ENCODE assay signal across 8 cellular contexts in the genomic region with DNA sequence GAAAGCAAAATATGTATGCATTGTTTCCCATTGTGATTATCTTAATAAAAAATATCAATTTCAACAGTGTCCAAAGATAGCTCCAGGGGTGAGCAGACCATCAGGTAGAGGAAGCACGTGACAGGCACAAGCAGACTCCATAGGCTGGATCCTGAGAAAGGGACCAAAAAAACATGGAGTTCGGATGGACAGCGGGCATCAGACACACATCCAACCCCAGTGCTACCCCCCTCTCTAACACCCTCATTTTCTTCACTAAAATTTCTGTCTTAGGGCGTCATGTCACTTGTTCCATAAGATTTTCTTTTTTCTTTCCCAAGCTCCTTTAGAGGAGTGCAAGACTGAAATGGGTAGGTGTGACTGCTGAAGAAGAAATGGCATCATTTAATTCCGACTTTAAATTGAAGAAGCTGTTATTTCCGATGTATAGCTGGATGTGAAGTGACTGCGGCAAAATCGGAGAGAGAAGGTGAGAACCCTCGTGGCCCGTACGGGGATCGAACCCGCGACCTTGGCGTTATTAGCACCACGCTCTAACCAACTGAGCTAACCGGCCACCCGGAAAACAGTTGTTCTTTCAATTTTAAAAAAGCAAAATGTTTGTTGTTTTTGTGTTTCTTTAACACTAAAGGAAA. TPM values are rescaled to one million over a fixed set of nuclear protein-coding genes. Genes with fewer than 3 reads are reported as not detected.
DNase-seq lines count a peak whose midpoint lies in the region; ATAC-seq and TF ChIP-seq lines count a peak whose summit lies in the region.

No MANE protein-coding gene starts in this region.

- H3K9me3 Mint-ChIP-seq in progenitor cell of endocrine pancreas (ENCODE audit: low read depth) = peaks cover 3% of the 10 kb centered on the region

- peak overlapping the region; percentile 82 for H3K27ac Mint-ChIP-seq in progenitor cell of endocrine pancreas

- H3K36me3 Mint-ChIP-seq in progenitor cell of endocrine pancreas (ENCODE audit: insufficient read depth) = no peaks in the 10 kb centered on the region

- H3K27me3 ChIP-seq in Panc1 (ENCODE audit: control insufficient read depth, insufficient read depth, low read length) (no peaks in the 10 kb centered on the region; the same call in 1 of the 2 replicates), brain microvascular endothelial cell (replicated peaks) (no peaks in the 10 kb centered on the region)

- in situ Hi-C loops in Panc1 (cut with HindIII; ENCODE audit: low pct_unique_long_range_greater_than_20kb, low sequenced_read_pairs) (no loop called here), brain microvascular endothelial cell (cut with HindIII; ENCODE audit: low pct_ligation_motif_present, low sequenced_read_pairs) (no loop called here)

- peak overlapping the region; percentile 46 for H3K4me3 Mint-ChIP-seq in progenitor cell of endocrine pancreas (ENCODE audit: low read depth)

- CTCF ChIA-PET in Panc1 (lab: Charles Lee) = interaction anchor here (0.5 to 0.7 kb wide), 2 partner anchors 16 to 422 kb away, joined by 3 to 8 read pairs; no protein-coding TSS in a partner anchor

- TF ChIP-seq CTCF in Panc1 (IDR thresholded peaks at IDR 0.05) (no peak), brain microvascular endothelial cell (IDR thresholded peaks at IDR 0.05; ENCODE audit: low read depth, low read length, missing control alignments) (no peak), progenitor cell of endocrine pancreas (IDR thresholded peaks at IDR 0.05; ENCODE audit: unreplicated experiment) (no peak)

- DNase-seq in Panc1 (ENCODE audit: low read depth, low spot score) (peak; percentile 91), brain microvascular endothelial cell (peak; percentile 85), progenitor cell of endocrine pancreas (ENCODE audit: low spot score, unreplicated experiment) (no peak), mucosa of gallbladder (ENCODE audit: low spot score) (no peak), NCI-H1436 treated with DMSO at 0.1 percent for 48 hours (lab: John Stamatoyannopoulos, UW) (no peak)

- ATAC-seq in GM21723 (IDR thresholded peaks at IDR 0.05; ENCODE audit: unreplicated experiment) (peak; percentile 46), Panc1 (peak; percentile 85), GM18861 (IDR thresholded peaks at IDR 0.05; ENCODE audit: unreplicated experiment) (no peak), GM18867 (IDR thresholded peaks at IDR 0.05; ENCODE audit: unreplicated experiment) (no peak)

- peaks cover 13% of the 10 kb centered on the region for H3K4me1 ChIP-seq in Panc1 (ENCODE audit: control insufficient read depth, insufficient read depth, low read length)

- peaks cover 56% of the 10 kb centered on the region for H3K27me3 Mint-ChIP-seq in progenitor cell of endocrine pancreas

- peaks cover 8% of the 10 kb centered on the region for H3K4me1 Mint-ChIP-seq in progenitor cell of endocrine pancreas (ENCODE audit: low read depth)

- H3K27ac ChIP-seq in Panc1 (ENCODE audit: low read length) (peak overlapping the region; percentile 77), brain microvascular endothelial cell (no peak overlapping the region)

- H3K4me3 ChIP-seq in Panc1 (ENCODE audit: low read depth in 2 of 2, low read length in 2 of 2) = peak overlapping the region; percentile 67 to 75
- peak overlapping the region; percentile 45 for H3K4me3 ChIP-seq in brain microvascular endothelial cell (ENCODE audit: low read depth, low read length)

- no peaks in the 10 kb centered on the region for H3K9me3 ChIP-seq in Panc1 (ENCODE audit: control insufficient read depth, insufficient read depth, low read depth, low read length)

- BruUV-seq in Panc1 (replicated peaks; lab: Mats Ljungman, UMichigan) = no TSS peak

- POLR2A ChIA-PET in Panc1 (lab: Charles Lee) = interaction anchor here (0.6 kb wide), 2 partner anchors 37 to 1083 kb away, joined by 3 to 9 read pairs; no protein-coding TSS in a partner anchor

- no peaks in the 10 kb centered on the region for H3K36me3 ChIP-seq in Panc1 (ENCODE audit: control insufficient read depth, insufficient read depth, low read length)
- H3K36me3 ChIP-seq in brain microvascular endothelial cell (replicated peaks) = no peaks in the 10 kb centered on the region

- intact Hi-C loops in Panc1 (cut with micrococcal nuclease; ENCODE audit: unreplicated experiment) = loop anchor here (10.0 kb wide), 2 partner anchors 238 to 662 kb away; a partner anchor contains a TSS

RNA-seq across cellular contexts. Expression of a gene that starts 10.3 kb away (rescaled TPM):
- total RNA-seq in Panc1 (2021; ENCODE audit: unreplicated experiment) (4.7 TPM), progenitor cell of endocrine pancreas (28.2 and 29.8 TPM in 2 replicates), mucosa of gallbladder (35.1 TPM)
- 4.7 TPM for polyA plus RNA-seq in Panc1 (2012; ENCODE audit: insufficient read length)

Comparison
In these comparisons a context has a peak if more than half of its experiments do, and no peak if none do; other contexts are left out.
1. ATAC-seq: peak in GM21723 (single experiment) and Panc1 (single experiment); none in GM18861 (single experiment) and GM18867 (single experiment).
2. DNase-seq: peak in Panc1 (single experiment) and brain microvascular endothelial cell (single experiment); none in progenitor cell of endocrine pancreas (single experiment), mucosa of gallbladder (single experiment) and NCI-H1436 treated with DMSO at 0.1 percent for 48 hours (single experiment).